ENCODE assay signal across 31 cellular contexts in genomic region chr6:154301086-154301625, GRCh38. TPM values are rescaled to one million over a fixed set of nuclear protein-coding genes. Genes with fewer than 3 reads are reported as not detected.
A peak's percentile ranks its signal among the peaks of the same experiment; 100 is the strongest.
DNase-seq lines count a peak whose midpoint lies in the region; ATAC-seq, FAIRE-seq and TF ChIP-seq lines count a peak whose summit lies in the region.
"Had no signal": no experiment of that assay in that cellular context is flagged by ENCODE, and none has a peak within 500 bp of the region (broad histone marks: within the 10 kb centered on the region; RNA-seq: fewer than 3 reads in every experiment).

No MANE protein-coding gene starts in this region.

- FAIRE-seq in keratinocyte (lab: Jason Lieb, UNC): no peak
- FAIRE-seq: colon, GM12878, H54, HepG2 had no signal

- intact Hi-C loops in Right ventricle myocardium superior (cut with DNase I): no loop called here
- intact Hi-C loops in thyroid gland (cut with DNase I): no loop called here

- peak overlapping the region; percentile 19 for H2AFZ ChIP-seq in keratinocyte (ENCODE audit: control insufficient read depth, low read length)

- no peak overlapping the region for H3K4me2 ChIP-seq in keratinocyte (ENCODE audit: control insufficient read depth, extremely low read depth, insufficient read depth, low read depth, low read length)

- no peaks in the 10 kb centered on the region for H3K9me1 ChIP-seq in keratinocyte (ENCODE audit: control insufficient read depth, extremely low read depth, insufficient read depth, low read length)

- H3K4me1 ChIP-seq in right atrium auricular region: peaks cover 0 to 19% of the 10 kb centered on the region in 2 donors
- H3K4me1 ChIP-seq in keratinocyte (ENCODE audit: control insufficient read depth, extremely low read depth, insufficient read depth, low read length): peaks cover 2% of the 10 kb centered on the region
- peaks cover 61 to 70% of the 10 kb centered on the region in 2 donors for H3K4me1 ChIP-seq in thyroid gland

- H3K27ac ChIP-seq in right atrium auricular region (no peak overlapping the region), keratinocyte (ENCODE audit: control insufficient read depth, insufficient read depth, low read length) (no peak overlapping the region), thyroid gland (peak overlapping the region; percentile 95 to 98 (median 96))
- H3K27ac ChIP-seq: epithelial cell of prostate, lower lobe of right lung, SJCRH30 had no signal

- H3K79me2 ChIP-seq in keratinocyte (ENCODE audit: control insufficient read depth, insufficient read depth, low read length): no peaks in the 10 kb centered on the region

- ATAC-seq in Right ventricle myocardium superior (ENCODE audit: poor library complexity) (peak; percentile 58), GM19328 (IDR thresholded peaks at IDR 0.05; ENCODE audit: unreplicated experiment) (no peak), HG03469 (IDR thresholded peaks at IDR 0.05; ENCODE audit: unreplicated experiment) (no peak), HG02973 (IDR thresholded peaks at IDR 0.05; ENCODE audit: unreplicated experiment) (no peak)
- ATAC-seq: CD8-positive, alpha-beta T cell; HepG2; lower lobe of right lung; stimulated activated naive B cell treated with anti-CD40 and anti-IgM and Interleukin-4, amounts not matched to agents 10 μg/mL and 1 μg/mL and 100 μg/mL, for 72 hours had no signal

- H3K36me3 ChIP-seq in right atrium auricular region (no peaks in the 10 kb centered on the region), keratinocyte (ENCODE audit: control insufficient read depth in 2 of 2, extremely low read depth in 1 of 2, insufficient read depth in 2 of 2, low read length in 2 of 2) (no peaks in the 10 kb centered on the region), thyroid gland (no peaks in the 10 kb centered on the region)
- H3K36me3 ChIP-seq: lower lobe of right lung, SJCRH30 had no signal

- WGBS in thyroid gland, 2 donors: 50 to 51% methylated on average over 7 of the region's 7 CpGs

- TF ChIP-seq CTCF in right atrium auricular region (IDR thresholded peaks at IDR 0.05): no peak
- no peak for TF ChIP-seq CTCF in keratinocyte (optimal IDR thresholded peaks at IDR 0.05 in 1 of 3, IDR thresholded peaks at IDR 0.05 in 1 of 3, conservative IDR thresholded peaks at IDR 0.05 in 1 of 3; ENCODE audit: extremely low read depth in 1 of 3, insufficient read depth in 2 of 3, low read length in 3 of 3)
- no peak for TF ChIP-seq CTCF in thyroid gland (IDR thresholded peaks at IDR 0.05)

- H3K4me3 ChIP-seq in right atrium auricular region: no peak overlapping the region
- H3K4me3 ChIP-seq in keratinocyte (ENCODE audit: control insufficient read depth in 2 of 3, extremely low read depth in 1 of 3, insufficient read depth in 2 of 3, low read depth in 1 of 3, low read length in 3 of 3): no peak overlapping the region
- H3K4me3 ChIP-seq in thyroid gland (replicated peaks in 1 of 3): no peak overlapping the region
- H3K4me3 ChIP-seq: GM12878, lower lobe of right lung, mucosa of descending colon, SJCRH30, skin epidermis had no signal

- no peaks in the 10 kb centered on the region for H3K27me3 ChIP-seq in right atrium auricular region
- H3K27me3 ChIP-seq in keratinocyte (ENCODE audit: control insufficient read depth, extremely low read depth, insufficient read depth, low read length): no peaks in the 10 kb centered on the region
- no peaks in the 10 kb centered on the region for H3K27me3 ChIP-seq in thyroid gland
- H3K27me3 ChIP-seq: SJCRH30 had no signal

- no peak overlapping the region for H3K9ac ChIP-seq in keratinocyte (ENCODE audit: control insufficient read depth, extremely low read depth, insufficient read depth, low read length)

- dilution Hi-C loops in keratinocyte (cut with MboI; ENCODE audit: extremely low pct_ligation_motif_present, low sequenced_read_pairs): no loop called here

- DNase-seq in Right ventricle myocardium superior (no peak), right atrium auricular region (ENCODE audit: low spot score) (no peak), RPMI7951 (ENCODE audit: low read depth) (peak; percentile 64), keratinocyte (ENCODE audit: low read depth, low spot score) (no peak), thyroid gland (peak; percentile 29 to 39)
- DNase-seq: 8988T; activated CD4-positive, alpha-beta T cell treated with anti-CD3 and anti-CD28 coated beads for 48 hours; activated CD8-positive, alpha-beta memory T cell treated with anti-CD3 and anti-CD28 coated beads for 24 hours; activated T-cell treated with anti-CD3 and anti-CD28 coated beads for 4 hours; AML-193; CD8-positive, alpha-beta T cell; effector CD8-positive, alpha-beta T cell; glutamatergic neuron; islet precursor cell; lower lobe of right lung; mucosa of descending colon; NCI-H2107; NCI-H345; SJCRH30; stimulated activated naive B cell treated with anti-CD40 and anti-IgM and Interleukin-4, amounts not matched to agents 10 μg/mL and 1 μg/mL and 100 μg/mL, for 72 hours; SW 1271; T-helper 9 cell had no signal

- no peaks in the 10 kb centered on the region for H3K9me3 ChIP-seq in right atrium auricular region
- H3K9me3 ChIP-seq in keratinocyte (ENCODE audit: control insufficient read depth, low read depth, low read length): no peaks in the 10 kb centered on the region
- no peaks in the 10 kb centered on the region for H3K9me3 ChIP-seq in thyroid gland
- H3K9me3 ChIP-seq: lower lobe of right lung, mucosa of descending colon, SJCRH30 had no signal

- peak in 1 of 2 donors; percentile 45 for TF ChIP-seq POLR2A in thyroid gland (IDR thresholded peaks at IDR 0.05)

- H4K20me1 ChIP-seq in keratinocyte (ENCODE audit: control insufficient read depth, extremely low read depth, insufficient read depth, low read length): no peaks in the 10 kb centered on the region

RNA-seq across cellular contexts. Expression of gene IPCEF1, which starts 55.4 kb away (rescaled TPM):
- 1.3 TPM for total RNA-seq in Right ventricle myocardium superior
- total RNA-seq in right atrium auricular region: under 1 TPM; 0.51 to 0.93 TPM
- total RNA-seq in RPMI7951 (2014; rRNA removed; shearing (Covaris generic)): under 0.01 and 0.59 TPM in 2 replicates
- polyA plus RNA-seq in keratinocyte: 0.03 to 0.26 TPM (median 0.21 TPM) in 3 replicates
- polyA plus RNA-seq in keratinocyte (2011; ENCODE audit: low read depth): not detected
- 0.01 TPM in 1 of 2 replicates, not detected in the other for polyA plus RNA-seq in keratinocyte (2011; cell fraction: cytosol; rRNA removed)
- 0.05 and 0.57 TPM in 2 replicates for polyA plus RNA-seq in keratinocyte (2011; cell fraction: nucleus; rRNA removed)
- 0.04 TPM in 1 of 2 replicates, not detected in the other for polyA plus RNA-seq in keratinocyte (2012; ENCODE audit: low replicate concordance)
- polyA minus RNA-seq in keratinocyte: 3.4 TPM in 1 of 3 replicates, not detected in the others
- polyA minus RNA-seq in keratinocyte (2011; cell fraction: cytosol; rRNA and poly(A)+ RNA removed): not detected
- 0.16 TPM in 1 of 2 replicates, not detected in the other for polyA minus RNA-seq in keratinocyte (2011; cell fraction: nucleus; rRNA and poly(A)+ RNA removed)
- 10 to 100 TPM; 34.4 to 86.4 (median 73.6) TPM for total RNA-seq in thyroid gland
- total RNA-seq: HepG2 had no signal

Comparison
In these comparisons a context has a peak if more than half of its experiments do, and no peak if none do; other contexts are left out.
1. DNase-seq: peak in RPMI7951 (single experiment) and thyroid gland (2 of 2); none in Right ventricle myocardium superior (single experiment), right atrium auricular region (single experiment) and keratinocyte (single experiment).
2. H3K27ac ChIP-seq: peak in thyroid gland (3 of 3); none in right atrium auricular region (0 of 2) and keratinocyte (single experiment).
3. RNA of gene IPCEF1, which starts 55.4 kb away (total RNA-seq): 34.4 to 86.4 TPM in thyroid gland; 1.3 TPM in Right ventricle myocardium superior (single experiment), 0.51 to 0.93 TPM in right atrium auricular region and under 0.01 to 0.59 TPM in RPMI7951; every median in the first group is over 10 times any median in the second.